In the genomic region with DNA sequence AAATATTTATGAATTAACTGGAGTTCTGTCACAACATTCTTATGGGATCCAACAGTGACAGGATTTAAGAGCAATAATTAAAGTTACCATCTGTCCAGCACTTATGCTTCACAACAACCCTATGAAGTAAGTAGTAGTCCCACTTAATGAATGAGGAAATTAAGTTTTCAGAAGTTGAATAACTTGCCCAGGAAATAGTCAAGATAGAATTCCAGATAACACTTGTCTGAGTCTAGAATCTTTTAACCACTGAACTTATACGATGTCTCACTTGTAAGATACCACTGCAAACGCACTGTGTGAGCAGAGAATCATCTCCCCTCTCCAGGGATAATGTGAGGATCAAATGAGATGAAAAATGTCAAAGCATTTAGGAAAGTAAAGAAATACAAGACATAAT, we compare ENCODE assay signal across 20 cellular contexts. TPM values are rescaled to one million over a fixed set of nuclear protein-coding genes. Genes with fewer than 3 reads are reported as not detected.
"Had no signal": no experiment of that assay in that cellular context is flagged by ENCODE, and none has a peak within 500 bp of the region (broad histone marks: within the 10 kb centered on the region; RNA-seq: fewer than 3 reads in every experiment).

No MANE protein-coding gene starts in this region.

- DNase-seq: activated CD4-positive, alpha-beta T cell treated with anti-CD3 and anti-CD28 coated beads for 48 hours; activated CD4-positive, alpha-beta T cell treated with anti-CD3 and anti-CD28 coated beads, Interleukin-2, amount 50 U/mL, for 4 hours; activated CD4-positive, CD25-positive, alpha-beta regulatory T cell treated with anti-CD3 and anti-CD28 coated beads, Interleukin-2, amount 50 U/mL, for 72 hours; activated CD8-positive, alpha-beta memory T cell treated with anti-CD3 and anti-CD28 coated beads, Interleukin-2, amount 50 U/mL, for 48 hours; activated CD8-positive, alpha-beta T cell treated with anti-CD3 and anti-CD28 coated beads, Interleukin-2, amount 10 ng/mL, durations not matched to agents 7 days and 5 days; activated naive CD4-positive, alpha-beta T cell treated with anti-CD3 and anti-CD28 coated beads, Interleukin-2, amount 50 U/mL, for 16 hours; activated naive CD8-positive, alpha-beta T cell treated with anti-CD3 and anti-CD28 coated beads, Interleukin-2, amount 10 ng/mL, durations not matched to agents 7 days and 5 days; activated T-cell treated with anti-CD3 and anti-CD28 coated beads, Interleukin-2, amount 50 U/mL, for 1 hour; adrenal gland; anterior cingulate cortex; NCI-H1092; NCI-H1417; NCI-H2029 treated with DMSO at 0.1 percent for 48 hours; NCI-H345; NCI-H510A; NCI-H748 treated with DMSO at 0.1 percent for 48 hours; SIG-M5; T-helper 1 cell had no signal

- H3K4me2 ChIP-seq: KMS-11 had no signal

- H3K27ac ChIP-seq: adrenal gland, KMS-11 had no signal

- H3K36me3 ChIP-seq: adrenal gland had no signal

- ATAC-seq: activated CD8-positive, alpha-beta T cell treated with anti-CD3 and anti-CD28 coated beads, Interleukin-2, amount 10 ng/mL, durations not matched to agents 7 days and 5 days had no signal

- H3K9ac ChIP-seq: KMS-11 had no signal

- H3K4me3 ChIP-seq: adrenal gland had no signal

- H3K9me3 ChIP-seq: adrenal gland had no signal

- H3K4me1 ChIP-seq: adrenal gland had no signal

RNA-seq across cellular contexts. Expression of a gene that starts 3.3 kb away (rescaled TPM):
- total RNA-seq: RPMI7951 had no signal
